In the genomic region with DNA sequence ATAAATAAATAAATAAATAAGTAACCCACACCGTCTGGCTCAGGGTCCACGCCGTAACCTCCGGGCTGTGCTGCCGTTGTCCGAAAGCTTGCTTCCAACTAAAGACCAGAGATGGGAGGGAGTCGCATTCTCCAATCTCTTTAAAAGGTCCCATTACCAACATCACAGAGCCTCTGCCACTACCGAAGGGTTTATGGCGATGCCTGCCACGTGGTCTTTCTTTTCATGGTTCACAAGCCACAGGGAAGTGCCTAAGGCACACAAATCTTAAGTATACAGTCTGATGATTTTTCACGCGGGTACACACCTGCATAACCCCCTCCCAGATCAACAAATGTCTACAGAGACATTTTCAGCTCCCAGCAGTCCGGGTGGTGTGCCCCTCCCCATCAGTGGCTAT, we compare ENCODE assay signal across 1 cellular context.
TF ChIP-seq lines count a peak whose summit lies in the region.

No MANE protein-coding gene starts in this region.

TF ChIP-seq in WTC11, 78 proteins besides CTCF, POLR2A, EP300 and RAD21 (continued from another document):
- TF ChIP-seq, protein P1, sequence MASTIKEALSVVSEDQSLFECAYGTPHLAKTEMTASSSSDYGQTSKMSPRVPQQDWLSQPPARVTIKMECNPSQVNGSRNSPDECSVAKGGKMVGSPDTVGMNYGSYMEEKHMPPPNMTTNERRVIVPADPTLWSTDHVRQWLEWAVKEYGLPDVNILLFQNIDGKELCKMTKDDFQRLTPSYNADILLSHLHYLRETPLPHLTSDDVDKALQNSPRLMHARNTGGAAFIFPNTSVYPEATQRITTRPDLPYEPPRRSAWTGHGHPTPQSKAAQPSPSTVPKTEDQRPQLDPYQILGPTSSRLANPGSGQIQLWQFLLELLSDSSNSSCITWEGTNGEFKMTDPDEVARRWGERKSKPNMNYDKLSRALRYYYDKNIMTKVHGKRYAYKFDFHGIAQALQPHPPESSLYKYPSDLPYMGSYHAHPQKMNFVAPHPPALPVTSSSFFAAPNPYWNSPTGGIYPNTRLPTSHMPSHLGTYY (CRISPR knock-in tag; IDR thresholded peaks at IDR 0.05): no peak
- TF ChIP-seq ZNF219 (CRISPR knock-in tag; IDR thresholded peaks at IDR 0.05; ENCODE audit: borderline replicate concordance) (no peak), TEAD4 (CRISPR knock-in tag; IDR thresholded peaks at IDR 0.05) (no peak)
TF ChIP-seq in WTC11: peak in this region for 0.
